ENCODE assay signal across 38 cellular contexts in genomic region chr10:132779850-132780249, GRCh38. TPM values are rescaled to one million over a fixed set of nuclear protein-coding genes. Genes with fewer than 3 reads are reported as not detected.
"Had no signal": no experiment of that assay in that cellular context is flagged by ENCODE, and none has a peak within 500 bp of the region (broad histone marks: within the 10 kb centered on the region; RNA-seq: fewer than 3 reads in every experiment).

No MANE protein-coding gene starts in this region.

- H3K4me1 Mint-ChIP-seq: activated CD4-positive, alpha-beta T cell treated with anti-CD3 and anti-CD28 coated beads, Interleukin-2, amount 10 ng/mL, durations not matched to agents 24 days and 14 days; activated naive CD8-positive, alpha-beta T cell treated with anti-CD3 and anti-CD28 coated beads for 36 hours; activated T-helper 17 cell treated with anti-CD3 and anti-CD28 coated beads, Interleukin-2, amount 50 U/mL, for 72 hours had no signal

- H3K9me3 ChIP-seq: adrenal gland, body of pancreas had no signal

- H3K4me3 Mint-ChIP-seq: activated B cell treated with CpG ODN at 0.5 μM for 24 hours; activated CD4-positive, alpha-beta memory T cell treated with anti-CD3 and anti-CD28 coated beads for 36 hours; activated CD4-positive, alpha-beta T cell treated with anti-CD3 and anti-CD28 coated beads, Interleukin-2, amount 10 ng/mL, durations not matched to agents 24 days and 14 days; activated CD8-positive, alpha-beta T cell treated with anti-CD3 and anti-CD28 coated beads for 36 hours; activated naive CD4-positive, alpha-beta T cell treated with anti-CD3 and anti-CD28 coated beads for 36 hours; activated naive CD8-positive, alpha-beta T cell treated with anti-CD3 and anti-CD28 coated beads for 36 hours; activated T-cell treated with anti-CD3 and anti-CD28 coated beads, Interleukin-2, amount 50 U/mL, for 4 hours; activated T-cell treated with anti-CD3 and anti-CD28 coated beads, Interleukin-2, amount 50 U/mL, for 72 hours; activated T-helper 1 cell treated with anti-CD3 and anti-CD28 coated beads, Interleukin-12 subunit alpha, Interleukin-12 subunit beta, Interleukin-2, Interleukin-4 antibody, amounts not matched to agents 30 ng/mL and 10 ng/mL and 1 ng/mL, durations not matched to agents 14 hours and 24 hours and 36 hours; activated T-helper 17 cell treated with anti-CD3 and anti-CD28 coated beads, Interleukin-2, amount 50 U/mL, for 72 hours; T-helper 1 cell treated with Interleukin-12 subunit alpha and Interleukin-12 subunit beta and Interleukin-4 antibody, amounts not matched to agents 30 μg/mL and 1 μg/mL, for 36 hours; T-helper 2 cell treated with Interferon-gamma antibody and Interleukin-4, amounts not matched to agents 5 μg/mL and 100 μg/mL, for 36 hours had no signal

- H3K27ac Mint-ChIP-seq: activated B cell treated with CpG ODN at 0.5 μM for 24 hours; activated CD4-positive, alpha-beta memory T cell treated with anti-CD3 and anti-CD28 coated beads for 36 hours; activated CD4-positive, alpha-beta T cell treated with anti-CD3 and anti-CD28 coated beads, Interleukin-2, amount 10 ng/mL, durations not matched to agents 24 days and 14 days; activated CD8-positive, alpha-beta T cell treated with anti-CD3 and anti-CD28 coated beads for 36 hours; activated naive CD4-positive, alpha-beta T cell treated with anti-CD3 and anti-CD28 coated beads for 36 hours; activated naive CD4-positive, alpha-beta T cell treated with anti-CD3 and anti-CD28 coated beads, Interleukin-2, amount 50 U/mL, for 72 hours; activated naive CD8-positive, alpha-beta T cell treated with anti-CD3 and anti-CD28 coated beads for 36 hours; activated T-cell treated with anti-CD3 and anti-CD28 coated beads, Interleukin-2, amount 50 U/mL, for 72 hours; activated T-helper 1 cell treated with anti-CD3 and anti-CD28 coated beads, Interleukin-12 subunit alpha, Interleukin-12 subunit beta, Interleukin-2, Interleukin-4 antibody, amounts not matched to agents 30 ng/mL and 10 ng/mL and 1 ng/mL, durations not matched to agents 14 hours and 24 hours and 36 hours; activated T-helper 17 cell treated with anti-CD3 and anti-CD28 coated beads, Interleukin-2, amount 50 U/mL, for 72 hours; T-helper 1 cell treated with Interleukin-12 subunit alpha and Interleukin-12 subunit beta and Interleukin-4 antibody, amounts not matched to agents 30 μg/mL and 1 μg/mL, for 36 hours; T-helper 2 cell treated with Interferon-gamma antibody and Interleukin-4, amounts not matched to agents 5 μg/mL and 100 μg/mL, for 36 hours had no signal

- DNase-seq: activated B cell treated with CpG ODN at 0.5 μM for 24 hours; activated CD4-positive, alpha-beta memory T cell treated with anti-CD3 and anti-CD28 coated beads for 36 hours; activated CD4-positive, alpha-beta T cell treated with anti-CD3 and anti-CD28 coated beads for 4 hours; activated CD4-positive, alpha-beta T cell treated with anti-CD3 and anti-CD28 coated beads, Interleukin-2, amount 10 ng/mL, durations not matched to agents 24 days and 14 days; activated CD4-positive, alpha-beta T cell treated with anti-CD3 and anti-CD28 coated beads, Interleukin-2, amount 50 U/mL, for 1 hour; activated CD4-positive, alpha-beta T cell treated with anti-CD3 and anti-CD28 coated beads, Interleukin-2, amount 50 U/mL, for 4 hours; activated CD4-positive, CD25-positive, alpha-beta regulatory T cell treated with anti-CD3 and anti-CD28 coated beads, Interleukin-2, amount 50 U/mL, for 72 hours; activated CD8-positive, alpha-beta memory T cell treated with anti-CD3 and anti-CD28 coated beads, Interleukin-2, amount 50 U/mL, for 4 hours; activated CD8-positive, alpha-beta T cell treated with anti-CD3 and anti-CD28 coated beads for 36 hours; activated effector memory CD4-positive, alpha-beta T cell treated with anti-CD3 and anti-CD28 coated beads, Interleukin-2, amount 50 U/mL, for 16 hours; activated gamma-delta T cell treated with Interleukin-2 at 50 U/mL for 16 hours; activated naive CD4-positive, alpha-beta T cell; activated naive CD4-positive, alpha-beta T cell treated with anti-CD3 and anti-CD28 coated beads for 36 hours; activated naive CD4-positive, alpha-beta T cell treated with anti-CD3 and anti-CD28 coated beads, Interleukin-2, amount 50 U/mL, for 16 hours; activated naive CD8-positive, alpha-beta T cell treated with anti-CD3 and anti-CD28 coated beads for 36 hours; activated T-cell treated with anti-CD3 and anti-CD28 coated beads for 4 hours; activated T-cell treated with anti-CD3 and anti-CD28 coated beads, Interleukin-2, amount 50 U/mL, for 1 hour; activated T-cell treated with anti-CD3 and anti-CD28 coated beads, Interleukin-2, amount 50 U/mL, for 4 hours; activated T-cell treated with anti-CD3 and anti-CD28 coated beads, Interleukin-2, amount 50 U/mL, for 72 hours; adrenal gland; amniotic stem cell; aorta; body of pancreas; brain microvascular endothelial cell; central memory CD4-positive, alpha-beta T cell; T-helper 2 cell; T-helper 9 cell had no signal

- H3K27ac ChIP-seq: adrenal gland, body of pancreas, brain microvascular endothelial cell, breast epithelium, VCaP had no signal

- ATAC-seq: activated CD8-positive, alpha-beta T cell treated with anti-CD3 and anti-CD28 coated beads for 36 hours; activated naive CD4-positive, alpha-beta T cell treated with anti-CD3 and anti-CD28 coated beads, Interleukin-2, amount 50 U/mL, for 72 hours; activated T-cell treated with anti-CD3 and anti-CD28 coated beads, Interleukin-2, amount 50 U/mL, for 4 hours; activated T-cell treated with anti-CD3 and anti-CD28 coated beads, Interleukin-2, amount 50 U/mL, for 72 hours; activated T-helper 17 cell treated with anti-CD3 and anti-CD28 coated beads, Interleukin-2, amount 50 U/mL, for 72 hours; body of pancreas had no signal

- H3K9me3 Mint-ChIP-seq: activated B cell treated with CpG ODN at 0.5 μM for 24 hours; activated CD4-positive, alpha-beta memory T cell treated with anti-CD3 and anti-CD28 coated beads for 36 hours; activated CD4-positive, alpha-beta T cell treated with anti-CD3 and anti-CD28 coated beads, Interleukin-2, amount 10 ng/mL, durations not matched to agents 24 days and 14 days; activated CD8-positive, alpha-beta T cell treated with anti-CD3 and anti-CD28 coated beads for 36 hours; activated naive CD4-positive, alpha-beta T cell treated with anti-CD3 and anti-CD28 coated beads for 36 hours; activated naive CD4-positive, alpha-beta T cell treated with anti-CD3 and anti-CD28 coated beads, Interleukin-2, amount 50 U/mL, for 72 hours; activated naive CD8-positive, alpha-beta T cell treated with anti-CD3 and anti-CD28 coated beads for 36 hours; activated T-cell treated with anti-CD3 and anti-CD28 coated beads, Interleukin-2, amount 50 U/mL, for 4 hours; activated T-cell treated with anti-CD3 and anti-CD28 coated beads, Interleukin-2, amount 50 U/mL, for 72 hours; activated T-helper 1 cell treated with anti-CD3 and anti-CD28 coated beads, Interleukin-12 subunit alpha, Interleukin-12 subunit beta, Interleukin-2, Interleukin-4 antibody, amounts not matched to agents 30 ng/mL and 10 ng/mL and 1 ng/mL, durations not matched to agents 14 hours and 24 hours and 36 hours; activated T-helper 17 cell treated with anti-CD3 and anti-CD28 coated beads, Interleukin-2, amount 50 U/mL, for 72 hours; T-helper 1 cell treated with Interleukin-12 subunit alpha and Interleukin-12 subunit beta and Interleukin-4 antibody, amounts not matched to agents 30 μg/mL and 1 μg/mL, for 36 hours; T-helper 2 cell treated with Interferon-gamma antibody and Interleukin-4, amounts not matched to agents 5 μg/mL and 100 μg/mL, for 36 hours had no signal

- H3K4me1 ChIP-seq: adrenal gland, breast epithelium had no signal

- H3K36me3 ChIP-seq: brain microvascular endothelial cell, breast epithelium had no signal

- H3K4me3 ChIP-seq: adrenal gland, body of pancreas, breast epithelium had no signal

RNA-seq across cellular contexts. Expression of gene NKX6-2, which starts 6.1 kb away (rescaled TPM):
- total RNA-seq: activated B cell treated with CpG ODN at 0.5 μM for 24 hours; activated CD4-positive, alpha-beta memory T cell treated with anti-CD3 and anti-CD28 coated beads for 36 hours; activated CD4-positive, alpha-beta T cell treated with anti-CD3 and anti-CD28 coated beads, Interleukin-2, amount 10 ng/mL, durations not matched to agents 24 days and 14 days; activated CD8-positive, alpha-beta memory T cell treated with anti-CD3 and anti-CD28 coated beads for 36 hours; activated CD8-positive, alpha-beta T cell treated with anti-CD3 and anti-CD28 coated beads for 36 hours; activated naive CD4-positive, alpha-beta T cell treated with anti-CD3 and anti-CD28 coated beads for 36 hours; activated naive CD4-positive, alpha-beta T cell treated with anti-CD3 and anti-CD28 coated beads, Interleukin-2, amount 50 U/mL, for 72 hours; activated naive CD8-positive, alpha-beta T cell treated with anti-CD3 and anti-CD28 coated beads for 36 hours; activated T-cell treated with anti-CD3 and anti-CD28 coated beads, Interleukin-2, amount 50 U/mL, for 4 hours; activated T-cell treated with anti-CD3 and anti-CD28 coated beads, Interleukin-2, amount 50 U/mL, for 72 hours; activated T-helper 1 cell treated with anti-CD3 and anti-CD28 coated beads, Interleukin-12 subunit alpha, Interleukin-12 subunit beta, Interleukin-2, Interleukin-4 antibody, amounts not matched to agents 30 ng/mL and 10 ng/mL and 1 ng/mL, durations not matched to agents 14 hours and 24 hours and 36 hours; activated T-helper 17 cell treated with anti-CD3 and anti-CD28 coated beads, Interleukin-2, amount 50 U/mL, for 72 hours; adrenal gland; aorta; astrocyte; breast epithelium; cardiac septum; cerebellum had no signal
